Comparison of ENCODE assay signal across 20 cellular contexts in genomic region chr1:2534315-2534714, GRCh38. TPM values are rescaled to one million over a fixed set of nuclear protein-coding genes. Genes with fewer than 3 reads are reported as not detected.
"Had no signal": no experiment of that assay in that cellular context is flagged by ENCODE, and none has a peak within 500 bp of the region (broad histone marks: within the 10 kb centered on the region; RNA-seq: fewer than 3 reads in every experiment).

No MANE protein-coding gene starts in this region.

- H3K27me3 ChIP-seq: ascending aorta, testis had no signal

- H3K27ac ChIP-seq: ascending aorta, psoas muscle, stomach, testis had no signal

- H3K36me3 ChIP-seq: ascending aorta, left lung, stomach, WERI-Rb-1 had no signal

- DNase-seq: activated CD4-positive, alpha-beta T cell treated with anti-CD3 and anti-CD28 coated beads for 1 hour; activated CD4-positive, alpha-beta T cell treated with anti-CD3 and anti-CD28 coated beads, Interleukin-2, amount 50 U/mL, for 4 hours; activated effector memory CD4-positive, alpha-beta T cell treated with anti-CD3 and anti-CD28 coated beads, Interleukin-2, amount 50 U/mL, for 16 hours; activated naive CD4-positive, alpha-beta T cell treated with anti-CD3 and anti-CD28 coated beads, Interleukin-2, amount 50 U/mL, for 16 hours; activated T-cell treated with anti-CD3 and anti-CD28 coated beads, Interleukin-2, amount 50 U/mL, for 72 hours; effector CD8-positive, alpha-beta T cell; hippocampal formation; psoas muscle; right cardiac atrium; stimulated activated CD4-positive, alpha-beta T cell treated with anti-CD3 and anti-CD28 coated beads, Interleukin-4, amount 100 ng/mL, for 1 hour; stomach; T-helper 17 cell; testis; WERI-Rb-1 had no signal

- ATAC-seq: activated T-cell treated with anti-CD3 and anti-CD28 coated beads, Interleukin-2, amount 50 U/mL, for 72 hours; psoas muscle; right cardiac atrium; T-helper 17 cell had no signal

- H3K4me3 ChIP-seq: ascending aorta, left lung, psoas muscle, skin epidermis, stomach, testis had no signal

- H3K9me3 ChIP-seq: ascending aorta, left lung, psoas muscle, stomach, testis had no signal

RNA-seq across cellular contexts. Expression of gene HES5, which starts 4.3 kb away (rescaled TPM):
- total RNA-seq: ascending aorta, endothelial cell of umbilical vein, mononuclear cell, osteoblast, T-helper 17 cell had no signal

RNA-seq across cellular contexts. Expression of gene PLCH2, which starts 58.2 kb away (rescaled TPM):
- total RNA-seq: ascending aorta had no signal
